Comparison of ENCODE assay signal across 33 cellular contexts in the genomic region with DNA sequence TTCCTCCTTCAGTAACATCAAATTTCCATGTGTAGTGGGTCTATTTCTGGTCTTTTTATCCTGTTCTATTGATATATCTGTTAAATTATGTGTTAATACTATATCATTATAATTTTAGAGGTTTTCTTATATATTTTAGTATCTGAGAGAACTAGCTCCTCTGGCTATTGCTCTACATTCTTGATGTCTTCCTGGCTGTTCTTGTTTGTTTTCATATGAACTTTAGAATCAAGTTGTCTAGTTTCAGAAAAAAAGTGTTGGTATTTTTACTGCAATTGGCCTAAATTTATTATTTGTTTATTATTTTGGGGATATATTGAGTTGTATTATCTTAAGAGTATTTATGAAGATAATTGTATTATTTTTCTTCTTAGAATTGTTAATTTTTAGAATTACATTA.
DNase-seq lines count a peak whose midpoint lies in the region; ATAC-seq, FAIRE-seq and TF ChIP-seq lines count a peak whose summit lies in the region.
"Had no signal": no experiment of that assay in that cellular context is flagged by ENCODE, and none has a peak within 500 bp of the region (broad histone marks: within the 10 kb centered on the region; RNA-seq: fewer than 3 reads in every experiment).

No MANE protein-coding gene starts in this region.

- no peak overlapping the region for H3K4me3 ChIP-seq in HEK293 (ENCODE audit: low read depth, low read length)
- H3K4me3 ChIP-seq in coronary artery: no peak overlapping the region
- H3K4me3 ChIP-seq: A549; BLaER1; BLaER1 treated with 17β-estradiol and CSF1 and Interleukin-3, amounts not matched to agents 10 nM and 100 nM had no signal

- H3K27ac ChIP-seq in HEK293 (ENCODE audit: extremely low read depth, low read depth, low read length) (no peak overlapping the region), coronary artery (no peak overlapping the region)
- H3K27ac ChIP-seq: 22Rv1; A549; BLaER1; BLaER1 treated with 17β-estradiol and CSF1 and Interleukin-3, amounts not matched to agents 10 nM and 100 nM; C4-2B had no signal

- H3K9me3 ChIP-seq in HEK293 (ENCODE audit: control insufficient read depth, insufficient read depth, low read depth, low read length): no peaks in the 10 kb centered on the region
- H3K9me3 ChIP-seq: BE2C had no signal

- no peaks in the 10 kb centered on the region for H3K4me1 ChIP-seq in HEK293 (ENCODE audit: control insufficient read depth, insufficient read depth, low read length)
- H3K4me1 ChIP-seq: A549, BE2C, Caco-2 had no signal

- CTCF ChIA-PET in HEK293 (lab: Yijun Ruan, JAX): no interaction called here

- ATAC-seq in GM18868 (IDR thresholded peaks at IDR 0.05; ENCODE audit: unreplicated experiment): no peak
- ATAC-seq: A549; CD8-positive, alpha-beta T cell had no signal

- POLR2A ChIA-PET in HEK293 (lab: Yijun Ruan, JAX): no interaction called here

- TF ChIP-seq CTCF in HEK293 (tag by site-specific recombination; IDR thresholded peaks at IDR 0.05) (no peak), coronary artery (IDR thresholded peaks at IDR 0.05) (no peak)

- no peaks in the 10 kb centered on the region for H3K36me3 ChIP-seq in HEK293 (ENCODE audit: control insufficient read depth in 2 of 2, insufficient read depth in 1 of 2, low read length in 2 of 2)
- H3K36me3 ChIP-seq: BE2C; BLaER1; BLaER1 treated with 17β-estradiol and CSF1 and Interleukin-3, amounts not matched to agents 10 nM and 100 nM had no signal

- DNase-seq in coronary artery (ENCODE audit: low spot score): no peak
- DNase-seq in stimulated activated naive CD4-positive, alpha-beta T cell treated with Interleukin-2 at 50 U/mL for 16 hours (lab: John Stamatoyannopoulos, UW): no peak
- DNase-seq: 8988T; ACHN; AML-193; BE2C; C1 segment of cervical spinal cord; Caco-2; Calu3; CD4-positive, alpha-beta memory T cell; CD4-positive, alpha-beta T cell; CD4-positive, CD25-positive, alpha-beta regulatory T cell; CD8-positive, alpha-beta memory T cell; CD8-positive, alpha-beta T cell; COR-L47; DMS 273 treated with DMSO at 0.1 percent for 48 hours; DMS153; DMS53; DMS79; DMS79 treated with DMSO at 0.1 percent for 48 hours; DND-41; EL had no signal

- peak; percentile 51 for FAIRE-seq in TTC549 (lab: Jason Lieb, UNC)
- FAIRE-seq in endometrium (lab: Jason Lieb, UNC): peak; percentile 18
- FAIRE-seq: A204.1, A549, D721Med had no signal

TF ChIP-seq in HEK293, 187 proteins besides CTCF, POLR2A, EP300 and RAD21:
- no peak for TF ChIP-seq ZNF624 (tag by site-specific recombination; IDR thresholded peaks at IDR 0.05)
- no peak for TF ChIP-seq ZNF10 (tag by site-specific recombination; IDR thresholded peaks at IDR 0.05)
- TF ChIP-seq, protein P1, sequence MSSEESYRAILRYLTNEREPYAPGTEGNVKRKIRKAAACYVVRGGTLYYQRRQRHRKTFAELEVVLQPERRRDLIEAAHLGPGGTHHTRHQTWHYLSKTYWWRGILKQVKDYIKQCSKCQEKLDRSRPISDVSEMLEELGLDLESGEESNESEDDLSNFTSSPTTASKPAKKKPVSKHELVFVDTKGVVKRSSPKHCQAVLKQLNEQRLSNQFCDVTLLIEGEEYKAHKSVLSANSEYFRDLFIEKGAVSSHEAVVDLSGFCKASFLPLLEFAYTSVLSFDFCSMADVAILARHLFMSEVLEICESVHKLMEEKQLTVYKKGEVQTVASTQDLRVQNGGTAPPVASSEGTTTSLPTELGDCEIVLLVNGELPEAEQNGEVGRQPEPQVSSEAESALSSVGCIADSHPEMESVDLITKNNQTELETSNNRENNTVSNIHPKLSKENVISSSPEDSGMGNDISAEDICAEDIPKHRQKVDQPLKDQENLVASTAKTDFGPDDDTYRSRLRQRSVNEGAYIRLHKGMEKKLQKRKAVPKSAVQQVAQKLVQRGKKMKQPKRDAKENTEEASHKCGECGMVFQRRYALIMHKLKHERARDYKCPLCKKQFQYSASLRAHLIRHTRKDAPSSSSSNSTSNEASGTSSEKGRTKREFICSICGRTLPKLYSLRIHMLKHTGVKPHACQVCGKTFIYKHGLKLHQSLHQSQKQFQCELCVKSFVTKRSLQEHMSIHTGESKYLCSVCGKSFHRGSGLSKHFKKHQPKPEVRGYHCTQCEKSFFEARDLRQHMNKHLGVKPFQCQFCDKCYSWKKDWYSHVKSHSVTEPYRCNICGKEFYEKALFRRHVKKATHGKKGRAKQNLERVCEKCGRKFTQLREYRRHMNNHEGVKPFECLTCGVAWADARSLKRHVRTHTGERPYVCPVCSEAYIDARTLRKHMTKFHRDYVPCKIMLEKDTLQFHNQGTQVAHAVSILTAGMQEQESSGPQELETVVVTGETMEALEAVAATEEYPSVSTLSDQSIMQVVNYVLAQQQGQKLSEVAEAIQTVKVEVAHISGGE (tag by site-specific recombination; conservative IDR thresholded peaks at IDR 0.05; ENCODE audit: low read depth): no peak
- TF ChIP-seq ZNF677 (tag by site-specific recombination; IDR thresholded peaks at IDR 0.05): peak; percentile 92
- no peak for TF ChIP-seq ZNF37A (tag by site-specific recombination; IDR thresholded peaks at IDR 0.05)
